12 cellular contexts compared by ENCODE assay signal in the genomic region with DNA sequence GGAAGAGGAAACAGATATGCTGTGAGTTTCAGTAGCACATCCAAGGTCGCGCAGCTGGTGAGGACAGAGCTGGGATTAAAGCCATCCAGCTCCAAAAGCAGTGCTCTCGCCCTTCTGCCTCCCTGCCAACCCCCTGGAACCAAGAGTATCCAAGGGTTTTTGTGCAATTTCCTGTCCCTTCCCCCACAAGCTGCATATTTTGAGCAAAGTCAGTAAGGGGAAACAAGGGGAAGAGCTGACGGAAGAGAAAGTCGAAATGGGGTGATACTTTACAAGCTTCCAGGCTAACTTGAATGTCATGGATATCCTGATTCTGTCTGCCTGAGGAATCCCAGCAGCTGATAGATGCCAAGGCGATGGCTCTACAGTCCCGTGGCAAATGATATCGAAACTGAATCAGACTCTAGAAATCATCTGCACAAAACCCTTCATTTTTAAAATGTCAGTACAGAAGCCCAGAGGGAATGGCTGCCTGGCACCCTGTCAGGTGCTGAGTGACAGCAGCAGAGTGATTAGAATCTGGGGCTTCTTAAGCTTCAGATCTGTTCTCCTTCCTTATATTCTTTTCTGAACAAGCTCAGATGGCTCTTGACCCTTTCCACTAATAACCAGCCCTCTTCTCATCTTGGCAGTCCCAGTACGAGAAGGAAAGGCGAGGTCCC. TPM values are rescaled to one million over a fixed set of nuclear protein-coding genes. Genes with fewer than 3 reads are reported as not detected.
DNase-seq lines count a peak whose midpoint lies in the region; ATAC-seq and TF ChIP-seq lines count a peak whose summit lies in the region.
"Had no signal": no experiment of that assay in that cellular context is flagged by ENCODE, and none has a peak within 500 bp of the region (broad histone marks: within the 10 kb centered on the region; RNA-seq: fewer than 3 reads in every experiment).

No MANE protein-coding gene starts in this region.

- BruUV-seq in OCI-LY7 (replicated peaks; lab: Mats Ljungman, UMichigan): no TSS peak

- no peak overlapping the region for H2AFZ ChIP-seq in OCI-LY7 (ENCODE audit: low read length)

- H3K27me3 ChIP-seq in psoas muscle (ENCODE audit: insufficient read depth in 3 of 3, low read length in 2 of 3) (no peaks in the 10 kb centered on the region), H7 (ENCODE audit: control insufficient read depth, insufficient read depth, low read length) (no peaks in the 10 kb centered on the region)

- intact Hi-C loops in left ventricle myocardium superior (cut with micrococcal nuclease): no loop called here
- intact Hi-C loops in psoas muscle (cut with DNase I): no loop called here
- intact Hi-C loops in OCI-LY7 (cut with micrococcal nuclease; ENCODE audit: unreplicated experiment): no loop called here

- H3K9me2 ChIP-seq in OCI-LY7 (ENCODE audit: insufficient read depth, low read length): no peaks in the 10 kb centered on the region

- H4K20me1 ChIP-seq in OCI-LY7 (ENCODE audit: insufficient read depth, low read length): no peaks in the 10 kb centered on the region

- H3K9me3 ChIP-seq in psoas muscle: peaks cover 9% of the 10 kb centered on the region
- H3K9me3 ChIP-seq in OCI-LY7 (ENCODE audit: low read length): no peaks in the 10 kb centered on the region

- H3K36me3 ChIP-seq in psoas muscle (ENCODE audit: insufficient read depth in 1 of 2, low read depth in 1 of 2) (no peaks in the 10 kb centered on the region), OCI-LY7 (ENCODE audit: insufficient read depth, low read length) (no peaks in the 10 kb centered on the region), H7 (replicated peaks; ENCODE audit: control insufficient read depth, insufficient read depth, low read length) (no peaks in the 10 kb centered on the region)

- POLR2A ChIA-PET in OCI-LY7 (lab: Charles Lee): no interaction called here

- DNase-seq in AG10803 (ENCODE audit: low read depth) (peak; percentile 70), left ventricle myocardium superior (peak; percentile 82), psoas muscle (peak; percentile 70 to 83), OCI-LY7 (ENCODE audit: low spot score) (no peak), NOMO-1 treated with DMSO at 0.1 percent for 48 hours (lab: John Stamatoyannopoulos, UW; ENCODE audit: unreplicated experiment) (no peak), H7 (no peak)
- no peak for DNase-seq in activated naive CD4-positive, alpha-beta T cell (lab: John Stamatoyannopoulos, UW)
- DNase-seq: CD4-positive, CD25-positive, alpha-beta regulatory T cell; H9; NCI-H82 had no signal

- TF ChIP-seq CTCF in AG10803 (conservative IDR thresholded peaks at IDR 0.05; ENCODE audit: low read length) (no peak), psoas muscle (IDR thresholded peaks at IDR 0.05) (no peak), OCI-LY7 (conservative IDR thresholded peaks at IDR 0.05; ENCODE audit: low read length) (no peak)

- H3K79me2 ChIP-seq in OCI-LY7 (ENCODE audit: insufficient read depth, low read depth, low read length): no peaks in the 10 kb centered on the region

- no peak overlapping the region for H3K4me2 ChIP-seq in OCI-LY7 (ENCODE audit: low read length)

- ATAC-seq in left ventricle myocardium superior (peak; percentile 93), psoas muscle (peak; percentile 65 to 87 (median 84))

- H3K27ac ChIP-seq in angular gyrus (ENCODE audit: low read depth, low read length) (peak overlapping the region; percentile 64), psoas muscle (peak overlapping the region; percentile 65), OCI-LY7 (ENCODE audit: low read depth, low read length, poor library complexity, severe bottlenecking) (no peak overlapping the region)

- CTCF ChIA-PET in OCI-LY7 (lab: Charles Lee; ENCODE audit: unreplicated experiment): no interaction called here

- H3K4me1 ChIP-seq in psoas muscle: peaks cover 6% of the 10 kb centered on the region
- no peaks in the 10 kb centered on the region for H3K4me1 ChIP-seq in OCI-LY7 (ENCODE audit: insufficient read depth, low read length, poor library complexity, severe bottlenecking)

- WGBS in psoas muscle, 3 donors: 14 to 19% (median 14%) methylated on average over 10 of the region's 10 CpGs

- H3K4me3 ChIP-seq in AG10803 (ENCODE audit: low read length) (peak overlapping the region; percentile 52), psoas muscle (peak overlapping the region; percentile 56), OCI-LY7 (ENCODE audit: low read depth, low read length, poor library complexity, severe bottlenecking) (no peak overlapping the region), H7 (ENCODE audit: insufficient read depth, low read depth, low read length) (no peak overlapping the region)

RNA-seq across cellular contexts. Expression of a gene that starts 42.9 kb away (rescaled TPM):
- 0.40 TPM for total RNA-seq in left ventricle myocardium superior
- under 1 TPM in 2 of 4 donors, not detected in 2; 0.64 to 0.97 TPM for total RNA-seq in psoas muscle
- under 1 TPM in 2 of 3 donors, not detected in 1; 0.05 to 0.13 TPM for polyA plus RNA-seq in psoas muscle
- not detected in 2 replicates for total RNA-seq in OCI-LY7 (2014; rRNA removed; shearing (Covaris generic))
- total RNA-seq in OCI-LY7 (2022): not detected in 2 replicates
- 0.21 and 0.37 TPM in 2 replicates for total RNA-seq in H7 (2014; rRNA removed; shearing (Covaris generic))
- total RNA-seq: pulmonary artery endothelial cell had no signal

Comparison
In these comparisons a context has a peak if more than half of its experiments do, and no peak if none do; other contexts are left out.
1. DNase-seq: peak in AG10803 (single experiment), left ventricle myocardium superior (single experiment) and psoas muscle (2 of 2); none in OCI-LY7 (single experiment), NOMO-1 treated with DMSO at 0.1 percent for 48 hours (single experiment), H7 (single experiment) and activated naive CD4-positive, alpha-beta T cell (0 of 4).
2. H3K4me3 ChIP-seq: peak in AG10803 (single experiment) and psoas muscle (single experiment); none in OCI-LY7 (single experiment) and H7 (single experiment).